ENCODE assay signal across 14 cellular contexts in the genomic region with DNA sequence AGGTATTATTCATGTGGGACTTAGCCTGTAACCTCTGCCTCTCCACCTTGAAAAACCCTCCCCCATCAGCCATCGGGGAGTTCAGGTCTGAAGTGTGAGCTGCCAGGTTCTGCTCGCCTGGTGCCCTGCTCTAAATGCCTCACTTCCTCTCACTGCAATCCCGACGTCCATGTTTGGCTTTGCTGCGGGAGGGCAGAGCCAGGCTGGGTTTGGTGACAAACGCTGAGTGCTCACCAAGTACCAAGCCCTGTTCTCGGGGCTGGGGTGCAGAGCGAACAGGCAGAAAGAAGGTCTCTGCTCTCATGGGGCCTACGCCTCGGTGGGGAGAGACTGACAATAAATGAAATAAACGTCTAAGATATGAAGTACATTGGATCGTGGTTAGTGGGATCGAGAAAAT. TPM values are rescaled to one million over a fixed set of nuclear protein-coding genes. Genes with fewer than 3 reads are reported as not detected.
"Had no signal": no experiment of that assay in that cellular context is flagged by ENCODE, and none has a peak within 500 bp of the region (broad histone marks: within the 10 kb centered on the region; RNA-seq: fewer than 3 reads in every experiment).

No MANE protein-coding gene starts in this region.

- H3K27ac Mint-ChIP-seq: stimulated activated memory B cell treated with anti-CD40 and anti-IgM and Interleukin-4, amounts not matched to agents 10 μg/mL and 1 μg/mL and 100 μg/mL, for 72 hours had no signal

- H3K36me3 ChIP-seq: ovary, tibial artery had no signal

- H3K9me3 ChIP-seq: ovary, tibial artery had no signal

- H3K4me3 ChIP-seq: dorsolateral prefrontal cortex, ovary, SK-N-MC, tibial artery had no signal

- H3K27me3 ChIP-seq: ovary, tibial artery had no signal

- H3K36me3 Mint-ChIP-seq: stimulated activated memory B cell treated with anti-CD40 and anti-IgM and Interleukin-4, amounts not matched to agents 10 μg/mL and 1 μg/mL and 100 μg/mL, for 72 hours had no signal

- H3K4me3 Mint-ChIP-seq: stimulated activated memory B cell treated with anti-CD40 and anti-IgM and Interleukin-4, amounts not matched to agents 10 μg/mL and 1 μg/mL and 100 μg/mL, for 72 hours had no signal

- DNase-seq: activated naive CD4-positive, alpha-beta T cell; activated T-cell treated with anti-CD3 and anti-CD28 coated beads for 4 hours; dorsolateral prefrontal cortex; erythroblast; ovary; stimulated activated CD4-positive, alpha-beta T cell treated with anti-CD3 and anti-CD28 coated beads, Interleukin-2, amount 100 ng/mL, for 48 hours; T-helper 9 cell; tibial artery had no signal

- H3K27ac ChIP-seq: dorsolateral prefrontal cortex, ovary, SK-N-MC had no signal

- FAIRE-seq: astrocyte, bronchial epithelial cell, islet of Langerhans had no signal

- ATAC-seq: activated CD4-positive, CD25-positive, alpha-beta regulatory T cell treated with anti-CD3 and anti-CD28 coated beads, Interleukin-2, amount 50 U/mL, for 24 hours; stimulated activated memory B cell treated with anti-CD40 and anti-IgM and Interleukin-4, amounts not matched to agents 10 μg/mL and 1 μg/mL and 100 μg/mL, for 72 hours had no signal

RNA-seq across cellular contexts. Expression of gene ADGRD1, which starts 2.1 kb away (rescaled TPM):
- total RNA-seq: bronchial epithelial cell had no signal
